ENCODE assay signal across 13 cellular contexts in genomic region chr5:98787131-98787719, GRCh38. TPM values are rescaled to one million over a fixed set of nuclear protein-coding genes. Genes with fewer than 3 reads are reported as not detected.
DNase-seq lines count a peak whose midpoint lies in the region; ATAC-seq and TF ChIP-seq lines count a peak whose summit lies in the region.
"Had no signal": no experiment of that assay in that cellular context is flagged by ENCODE, and none has a peak within 500 bp of the region (broad histone marks: within the 10 kb centered on the region; RNA-seq: fewer than 3 reads in every experiment).

No MANE protein-coding gene starts in this region.

- H3K9me3 Mint-ChIP-seq in type B pancreatic cell, result no peaks in the 10 kb centered on the region
- no peaks in the 10 kb centered on the region for H3K9me3 Mint-ChIP-seq in stimulated activated naive CD8-positive, alpha-beta T cell treated with anti-CD3 and anti-CD28 coated beads, Interleukin-15, amount 100 ng/mL, for 72 hours
- H3K9me3 Mint-ChIP-seq: immature natural killer cell had no signal

- no peak overlapping the region for H3K4me3 Mint-ChIP-seq in type B pancreatic cell
- H3K4me3 Mint-ChIP-seq in stimulated activated naive CD8-positive, alpha-beta T cell treated with anti-CD3 and anti-CD28 coated beads, Interleukin-15, amount 100 ng/mL, for 72 hours, result no peak overlapping the region
- H3K4me3 Mint-ChIP-seq: immature natural killer cell had no signal

- no peak for TF ChIP-seq CTCF in type B pancreatic cell (conservative IDR thresholded peaks at IDR 0.05)

- ATAC-seq in esophagus mucosa (peak; percentile 48), HG02571 (IDR thresholded peaks at IDR 0.05; ENCODE audit: unreplicated experiment) (no peak), GM19328 (IDR thresholded peaks at IDR 0.05; ENCODE audit: unreplicated experiment) (no peak)
- no peak for ATAC-seq in stimulated activated naive CD8-positive, alpha-beta T cell treated with anti-CD3 and anti-CD28 coated beads, Interleukin-15, amount 100 ng/mL, for 72 hours

- peaks cover 48% of the 10 kb centered on the region for H3K4me1 Mint-ChIP-seq in type B pancreatic cell (ENCODE audit: unreplicated experiment)
- H3K4me1 Mint-ChIP-seq in stimulated activated naive CD8-positive, alpha-beta T cell treated with anti-CD3 and anti-CD28 coated beads, Interleukin-15, amount 100 ng/mL, for 72 hours, result peaks cover 36% of the 10 kb centered on the region
- H3K4me1 Mint-ChIP-seq: immature natural killer cell had no signal

- peak overlapping the region; percentile 87 for H3K27ac Mint-ChIP-seq in type B pancreatic cell
- no peak overlapping the region for H3K27ac Mint-ChIP-seq in stimulated activated naive CD8-positive, alpha-beta T cell treated with anti-CD3 and anti-CD28 coated beads, Interleukin-15, amount 100 ng/mL, for 72 hours
- H3K27ac Mint-ChIP-seq: immature natural killer cell had no signal

- peaks cover 19% of the 10 kb centered on the region for H3K36me3 Mint-ChIP-seq in type B pancreatic cell
- H3K36me3 Mint-ChIP-seq: immature natural killer cell had no signal

- H3K27me3 Mint-ChIP-seq in type B pancreatic cell, result no peaks in the 10 kb centered on the region
- H3K27me3 Mint-ChIP-seq in stimulated activated naive CD8-positive, alpha-beta T cell treated with anti-CD3 and anti-CD28 coated beads, Interleukin-15, amount 100 ng/mL, for 72 hours, result no peaks in the 10 kb centered on the region

- DNase-seq in NCI-H82 (lab: John Stamatoyannopoulos, UW) (peak; percentile 1), NCI-H82 treated with DMSO at 0.1 percent for 48 hours (lab: John Stamatoyannopoulos, UW; ENCODE audit: unreplicated experiment) (no peak), myocyte (ENCODE audit: low read depth) (peak; percentile 80), type B pancreatic cell (ENCODE audit: extremely low spot score, unreplicated experiment) (no peak)
- no peak for DNase-seq in stimulated activated naive CD8-positive, alpha-beta T cell treated with anti-CD3 and anti-CD28 coated beads, Interleukin-15, amount 100 ng/mL, for 72 hours
- DNase-seq: 8988T, adrenal gland, immature natural killer cell, NCI-H1048, NCI-H345 had no signal

RNA-seq across cellular contexts. Expression of gene RGMB, which starts 13.8 kb away (rescaled TPM):
- total RNA-seq in esophagus mucosa, result 9.7 TPM
- total RNA-seq in myocyte, result 206 and 220 TPM in 2 replicates
- polyA plus RNA-seq in myocyte (2012), result 77.0 TPM
- 16.7 and 36.5 TPM in 2 replicates for total RNA-seq in type B pancreatic cell (ENCODE audit: low replicate concordance)

Comparison
In these comparisons a context has a peak if more than half of its experiments do, and no peak if none do; other contexts are left out.
1. DNase-seq: peak in NCI-H82 (single experiment) and myocyte (single experiment); none in NCI-H82 treated with DMSO at 0.1 percent for 48 hours (single experiment), type B pancreatic cell (single experiment) and stimulated activated naive CD8-positive, alpha-beta T cell treated with anti-CD3 and anti-CD28 coated beads, Interleukin-15, amount 100 ng/mL, for 72 hours (0 of 2).